In the genomic region with DNA sequence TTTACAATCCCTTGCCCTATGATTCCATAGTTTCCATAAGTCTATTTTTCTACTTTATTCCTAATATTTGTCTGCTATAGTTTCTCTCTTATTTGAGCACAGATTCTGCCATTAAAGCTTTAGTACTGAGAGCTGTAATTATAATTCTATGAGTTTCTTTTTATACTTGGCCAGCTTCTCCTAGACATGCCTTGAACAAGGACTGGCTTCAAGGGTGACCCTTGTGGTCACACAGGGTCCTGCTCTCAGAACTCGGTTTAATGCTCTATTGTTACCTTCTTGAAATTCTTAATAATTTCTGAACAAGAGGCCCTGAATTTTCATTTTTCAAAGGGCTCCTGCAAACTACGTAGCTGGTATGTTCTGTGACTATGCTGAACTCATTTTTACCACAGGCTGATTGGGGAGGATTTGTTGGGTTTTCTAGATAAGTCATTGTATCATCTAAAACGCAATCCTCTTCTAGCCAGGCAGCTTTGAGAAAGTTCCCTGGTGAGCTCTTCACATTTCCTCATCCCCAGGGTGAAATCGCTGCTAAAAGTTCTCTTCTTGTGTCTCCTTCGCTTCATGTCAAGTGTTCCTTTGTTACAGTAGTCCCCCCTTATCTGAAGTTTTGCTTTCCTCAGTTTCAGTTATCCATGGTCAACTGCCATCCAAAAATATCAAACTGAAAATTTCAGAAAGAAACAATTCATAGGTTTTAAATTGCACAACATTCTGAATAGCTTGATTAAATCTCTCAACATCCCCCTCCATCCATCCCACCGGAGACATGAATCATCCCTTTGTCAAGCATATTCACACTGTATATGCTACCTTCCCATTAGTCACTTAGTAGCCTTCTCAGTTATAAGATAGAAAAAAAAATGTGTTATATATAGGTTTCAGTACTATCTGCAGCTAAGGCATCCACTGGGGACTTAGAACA, we compare ENCODE assay signal across 15 cellular contexts. TPM values are rescaled to one million over a fixed set of nuclear protein-coding genes. Genes with fewer than 3 reads are reported as not detected.
A peak's percentile ranks its signal among the peaks of the same experiment; 100 is the strongest.
DNase-seq lines count a peak whose midpoint lies in the region; ATAC-seq and TF ChIP-seq lines count a peak whose summit lies in the region.
"Had no signal": no experiment of that assay in that cellular context is flagged by ENCODE, and none has a peak within 500 bp of the region (broad histone marks: within the 10 kb centered on the region; RNA-seq: fewer than 3 reads in every experiment).

No MANE protein-coding gene starts in this region.

- CTCF ChIA-PET in PC-9 (lab: Charles Lee), result no interaction called here

- H3K4me1 ChIP-seq in PC-9 (replicated peaks; ENCODE audit: insufficient read depth), result 0 out of 2 replicates have a peak, but pooled peaks cover 9% of the 10 kb centered on the region
- H3K4me1 ChIP-seq: uterus had no signal

- H3K4me1 Mint-ChIP-seq in stimulated activated naive CD8-positive, alpha-beta T cell treated with anti-CD3 and anti-CD28 coated beads, Interleukin-15, amount 100 ng/mL, for 72 hours, result peaks cover under 1% of the 10 kb centered on the region
- peaks cover 6% of the 10 kb centered on the region for H3K4me1 Mint-ChIP-seq in activated T-cell treated with anti-CD3 and anti-CD28 coated beads, Interleukin-2, amount 50 U/mL, for 24 hours (ENCODE audit: low read depth)
- H3K4me1 Mint-ChIP-seq: activated CD4-positive, alpha-beta memory T cell treated with anti-CD3 and anti-CD28 coated beads, Interleukin-2, amount 10 ng/mL, durations not matched to agents 7 days and 5 days had no signal

- no TSS peak for BruUV-seq in PC-9 (replicated peaks; lab: Mats Ljungman, UMichigan)

- no peak overlapping the region for H3K27ac ChIP-seq in PC-9
- H3K27ac ChIP-seq: uterus had no signal

- H3K27me3 ChIP-seq in PC-9 (ENCODE audit: insufficient read depth, low read depth), result no peaks in the 10 kb centered on the region
- H3K27me3 ChIP-seq: uterus had no signal

- H3K4me3 Mint-ChIP-seq in stimulated activated naive CD8-positive, alpha-beta T cell treated with anti-CD3 and anti-CD28 coated beads, Interleukin-15, amount 100 ng/mL, for 72 hours, result no peak overlapping the region
- H3K4me3 Mint-ChIP-seq in activated T-cell treated with anti-CD3 and anti-CD28 coated beads, Interleukin-2, amount 50 U/mL, for 24 hours, result no peak overlapping the region
- H3K4me3 Mint-ChIP-seq: activated CD4-positive, alpha-beta memory T cell treated with anti-CD3 and anti-CD28 coated beads, Interleukin-2, amount 10 ng/mL, durations not matched to agents 7 days and 5 days; IgD-negative memory B cell; stimulated activated naive CD8-positive, alpha-beta T cell treated with anti-CD3 and anti-CD28 coated beads, Interleukin-15, Interleukin-2, amounts not matched to agents 100 ng/mL and 50 ng/mL, for 24 hours had no signal

- in situ Hi-C loops in GM13977 (cut with MboI; ENCODE audit: low pct_unique_long_range_greater_than_20kb, low sequenced_read_pairs, unreplicated experiment), result no loop called here

- no peaks in the 10 kb centered on the region for H3K9me3 Mint-ChIP-seq in stimulated activated naive CD8-positive, alpha-beta T cell treated with anti-CD3 and anti-CD28 coated beads, Interleukin-15, amount 100 ng/mL, for 72 hours
- no peaks in the 10 kb centered on the region for H3K9me3 Mint-ChIP-seq in activated T-cell treated with anti-CD3 and anti-CD28 coated beads, Interleukin-2, amount 50 U/mL, for 24 hours
- H3K9me3 Mint-ChIP-seq: activated CD4-positive, alpha-beta memory T cell treated with anti-CD3 and anti-CD28 coated beads, Interleukin-2, amount 10 ng/mL, durations not matched to agents 7 days and 5 days; IgD-negative memory B cell; stimulated activated naive CD8-positive, alpha-beta T cell treated with anti-CD3 and anti-CD28 coated beads, Interleukin-15, Interleukin-2, amounts not matched to agents 100 ng/mL and 50 ng/mL, for 24 hours had no signal

- peak; percentile 46 for ATAC-seq in stimulated activated naive CD8-positive, alpha-beta T cell treated with anti-CD3 and anti-CD28 coated beads, Interleukin-15, Interleukin-2, amounts not matched to agents 100 U/mL and 50 U/mL, for 24 hours
- ATAC-seq in stimulated activated naive CD8-positive, alpha-beta T cell treated with anti-CD3 and anti-CD28 coated beads, Interleukin-15, amount 100 ng/mL, for 72 hours, result no peak
- no peak for ATAC-seq in GM19395 (IDR thresholded peaks at IDR 0.05; ENCODE audit: unreplicated experiment)

- no peak overlapping the region for H2AFZ ChIP-seq in PC-9

- POLR2A ChIA-PET in PC-9 (lab: Charles Lee; ENCODE audit: unreplicated experiment), result no interaction called here

- TF ChIP-seq CTCF in PC-9 (conservative IDR thresholded peaks at IDR 0.05) (0 out of 2 replicates have a peak, but pooled peaks have one; percentile 3), epithelial cell of esophagus (IDR thresholded peaks at IDR 0.05; ENCODE audit: insufficient read depth, low read depth, low read length, missing control alignments) (no peak), GM13977 (IDR thresholded peaks at IDR 0.05; ENCODE audit: extremely low read depth, insufficient read depth, missing control alignments) (no peak)

- DNase-seq in stimulated activated naive CD8-positive, alpha-beta T cell treated with anti-CD3 and anti-CD28 coated beads, Interleukin-15, Interleukin-2, amounts not matched to agents 100 U/mL and 50 U/mL, for 24 hours, result no peak
- DNase-seq in stimulated activated naive CD8-positive, alpha-beta T cell treated with anti-CD3 and anti-CD28 coated beads, Interleukin-15, amount 100 ng/mL, for 72 hours, result no peak
- DNase-seq in PC-9, result no peak
- peak; percentile 41 for DNase-seq in epithelial cell of esophagus (ENCODE audit: low read depth)
- DNase-seq in activated T-cell treated with anti-CD3 and anti-CD28 coated beads, Interleukin-2, amount 50 U/mL, for 24 hours, result no peak
- no peak for DNase-seq in GM13977 (ENCODE audit: low spot score)
- no peak for DNase-seq in ecto neural progenitor cell (ENCODE audit: low spot score)
- DNase-seq: activated CD4-positive, alpha-beta memory T cell treated with anti-CD3 and anti-CD28 coated beads, Interleukin-2, amount 10 ng/mL, durations not matched to agents 7 days and 5 days; cerebellar nuclear complex; NCI-H1417; small intestine; uterus had no signal

- intact Hi-C loops in PC-9 (cut with micrococcal nuclease; ENCODE audit: unreplicated experiment), result no loop called here

- H3K36me3 Mint-ChIP-seq in activated T-cell treated with anti-CD3 and anti-CD28 coated beads, Interleukin-2, amount 50 U/mL, for 24 hours (ENCODE audit: low read depth), result no peaks in the 10 kb centered on the region

- H3K79me2 ChIP-seq in PC-9 (ENCODE audit: low read depth), result no peaks in the 10 kb centered on the region

- H3K36me3 ChIP-seq in PC-9 (ENCODE audit: low read depth), result no peaks in the 10 kb centered on the region
- H3K36me3 ChIP-seq: uterus had no signal

- H3K4me3 ChIP-seq in PC-9 (no peak overlapping the region), epithelial cell of esophagus (ENCODE audit: low read length) (no peak overlapping the region)
- H3K4me3 ChIP-seq: uterus had no signal

- no peaks in the 10 kb centered on the region for H3K9me3 ChIP-seq in PC-9 (ENCODE audit: insufficient read depth, low read depth)
- H3K9me3 ChIP-seq: uterus had no signal

- no peaks in the 10 kb centered on the region for H3K27me3 Mint-ChIP-seq in stimulated activated naive CD8-positive, alpha-beta T cell treated with anti-CD3 and anti-CD28 coated beads, Interleukin-15, amount 100 ng/mL, for 72 hours
- H3K27me3 Mint-ChIP-seq in activated T-cell treated with anti-CD3 and anti-CD28 coated beads, Interleukin-2, amount 50 U/mL, for 24 hours, result no peaks in the 10 kb centered on the region
- H3K27me3 Mint-ChIP-seq: IgD-negative memory B cell had no signal

- H4K20me1 ChIP-seq in PC-9 (ENCODE audit: insufficient read depth), result no peaks in the 10 kb centered on the region

- no peak overlapping the region for H3K27ac Mint-ChIP-seq in stimulated activated naive CD8-positive, alpha-beta T cell treated with anti-CD3 and anti-CD28 coated beads, Interleukin-15, amount 100 ng/mL, for 72 hours
- no peak overlapping the region for H3K27ac Mint-ChIP-seq in activated T-cell treated with anti-CD3 and anti-CD28 coated beads, Interleukin-2, amount 50 U/mL, for 24 hours
- H3K27ac Mint-ChIP-seq: activated CD4-positive, alpha-beta memory T cell treated with anti-CD3 and anti-CD28 coated beads, Interleukin-2, amount 10 ng/mL, durations not matched to agents 7 days and 5 days; IgD-negative memory B cell; stimulated activated naive CD8-positive, alpha-beta T cell treated with anti-CD3 and anti-CD28 coated beads, Interleukin-15, Interleukin-2, amounts not matched to agents 100 ng/mL and 50 ng/mL, for 24 hours had no signal

- no peaks in the 10 kb centered on the region for H3K9me2 ChIP-seq in PC-9 (ENCODE audit: insufficient read depth)

- H3K4me2 ChIP-seq in PC-9, result no peak overlapping the region

- H3F3A ChIP-seq in PC-9 (ENCODE audit: insufficient read depth, low read depth), result peaks cover 3% of the 10 kb centered on the region; the same call in 1 of the 2 replicates

RNA-seq across cellular contexts. Expression of a gene that starts 12.6 kb away (rescaled TPM):
- 4.4 and 4.6 TPM in 2 replicates for total RNA-seq in PC-9 (2021)
